Comparison of ENCODE assay signal across 11 cellular contexts in the genomic region with DNA sequence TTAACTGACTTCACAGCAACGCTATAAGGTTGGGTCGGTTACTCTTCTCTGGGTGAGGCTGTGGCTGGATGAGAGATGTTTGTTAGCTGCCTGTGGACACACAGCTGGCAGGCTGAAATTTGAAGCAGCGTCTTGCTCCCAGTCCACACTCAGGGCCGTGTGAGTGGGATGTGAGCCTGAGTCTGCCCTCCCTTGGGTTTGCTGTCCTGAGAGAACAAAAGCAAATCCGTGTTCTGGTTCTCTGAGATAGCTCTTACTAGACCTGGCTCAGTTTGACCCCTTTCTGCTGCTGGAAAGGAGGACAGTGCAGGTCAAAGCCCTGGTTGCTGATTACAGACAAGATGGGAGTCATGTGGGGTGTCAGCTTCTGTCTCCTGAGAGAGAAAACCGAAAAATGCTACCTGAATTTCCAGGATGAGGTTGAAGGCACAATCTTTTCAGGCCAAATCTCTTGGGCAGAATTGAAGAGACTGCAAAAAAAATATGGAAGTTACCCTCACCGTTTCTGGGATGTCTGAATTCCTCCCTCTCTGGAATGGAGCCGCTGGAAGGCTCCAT.
A peak's percentile ranks its signal among the peaks of the same experiment; 100 is the strongest.
DNase-seq lines count a peak whose midpoint lies in the region; ATAC-seq and TF ChIP-seq lines count a peak whose summit lies in the region.
"Had no signal": no experiment of that assay in that cellular context is flagged by ENCODE, and none has a peak within 500 bp of the region (broad histone marks: within the 10 kb centered on the region; RNA-seq: fewer than 3 reads in every experiment).

No MANE protein-coding gene starts in this region.

- H2AFZ ChIP-seq in trophoblast cell (ENCODE audit: insufficient read depth, low read length, poor library complexity) = no peak overlapping the region

- no peak overlapping the region for H3K9ac ChIP-seq in trophoblast cell (ENCODE audit: low read length)

- H3K18ac ChIP-seq in trophoblast cell (ENCODE audit: low read length) = peak overlapping the region; percentile 5

- intact Hi-C loops in heart right ventricle (cut with DNase I) (loop anchor here in 7 of 10 donors (5.0 to 10.0 kb wide), 7 partner anchors 130 to 577 kb away; a partner anchor contains a TSS), Right ventricle myocardium inferior (cut with DNase I) (no loop called here), vagina (cut with DNase I) (no loop called here)

- H3K4me3 ChIP-seq in heart right ventricle (no peak overlapping the region), trophoblast cell (ENCODE audit: low read depth, low read length) (no peak overlapping the region), vagina (no peak overlapping the region)
- H3K4me3 ChIP-seq: lung had no signal

- no peak overlapping the region for H3K27ac Mint-ChIP-seq in T-cell
- H3K27ac Mint-ChIP-seq: activated naive CD4-positive, alpha-beta T cell treated with anti-CD3 and anti-CD28 coated beads for 36 hours had no signal

- H3K4me3 Mint-ChIP-seq in T-cell = no peak overlapping the region
- H3K4me3 Mint-ChIP-seq: activated naive CD4-positive, alpha-beta T cell treated with anti-CD3 and anti-CD28 coated beads for 36 hours had no signal

- peaks cover 37% of the 10 kb centered on the region for H3K79me1 ChIP-seq in trophoblast cell (ENCODE audit: low read length)

- TF ChIP-seq CTCF in heart right ventricle (IDR thresholded peaks at IDR 0.05) (no peak), vagina (IDR thresholded peaks at IDR 0.05) (no peak)

- no peaks in the 10 kb centered on the region for H3K27me3 Mint-ChIP-seq in T-cell

- peaks cover 0 to 4% (median 0%) of the 10 kb centered on the region in 3 donors for H3K9me3 Mint-ChIP-seq in T-cell
- H3K9me3 Mint-ChIP-seq: activated naive CD4-positive, alpha-beta T cell treated with anti-CD3 and anti-CD28 coated beads for 36 hours had no signal

- H3K27ac ChIP-seq in heart right ventricle (peak overlapping the region; percentile 19 to 73 (median 61)), layer of hippocampus (ENCODE audit: low read depth, low read length) (peak overlapping the region; percentile 27), trophoblast cell (ENCODE audit: low read depth, low read length) (peak overlapping the region; percentile 83), vagina (peak overlapping the region; percentile 79)

- H4K12ac ChIP-seq in trophoblast cell (ENCODE audit: low read depth, low read length) = no peak overlapping the region

- H3K4me2 ChIP-seq in trophoblast cell (ENCODE audit: low read length) = no peak overlapping the region

- no peak for TF ChIP-seq POLR2A in vagina (IDR thresholded peaks at IDR 0.05)

- peak overlapping the region; percentile 9 for H2BK5ac ChIP-seq in trophoblast cell (ENCODE audit: low read depth, low read length, poor library complexity)

- H3K36me3 ChIP-seq in heart right ventricle (no peaks in the 10 kb centered on the region), trophoblast cell (ENCODE audit: control insufficient read depth in 1 of 2, insufficient read depth in 2 of 2, low read length in 2 of 2) (peaks cover 0 to 4% of the 10 kb centered on the region in 2 experiments), vagina (no peaks in the 10 kb centered on the region)

- peak overlapping the region; percentile 92 for H2BK120ac ChIP-seq in trophoblast cell (ENCODE audit: insufficient read depth, low read length, poor library complexity)

- H3K4me1 Mint-ChIP-seq in T-cell = peaks cover 22 to 28% (median 27%) of the 10 kb centered on the region in 3 donors

- no peaks in the 10 kb centered on the region for H3K27me3 ChIP-seq in heart right ventricle
- no peaks in the 10 kb centered on the region for H3K27me3 ChIP-seq in layer of hippocampus (ENCODE audit: control insufficient read depth, insufficient read depth, low read length)
- H3K27me3 ChIP-seq in trophoblast cell (ENCODE audit: insufficient read depth, low read length) = no peaks in the 10 kb centered on the region
- no peaks in the 10 kb centered on the region for H3K27me3 ChIP-seq in vagina

- no peak overlapping the region for H3K23ac ChIP-seq in trophoblast cell (ENCODE audit: low read length)

- ATAC-seq in heart right ventricle (no peak), Right ventricle myocardium inferior (no peak), T-cell (replicated peaks in 1 of 4) (no peak)

- peak overlapping the region; percentile 1 for H3K4ac ChIP-seq in trophoblast cell (ENCODE audit: low read depth, low read length)

- peak overlapping the region; percentile 11 for H2AK5ac ChIP-seq in trophoblast cell (ENCODE audit: low read length)

- POLR2A ChIA-PET in T-cell (lab: Charles Lee) = interaction anchor here in 1 of 2 donors (0.6 kb wide), 1 partner anchor 256 kb away, joined by 3 read pairs; no protein-coding TSS in a partner anchor

- H3K4me1 ChIP-seq in heart right ventricle (peaks cover 0 to 85% (median 59%) of the 10 kb centered on the region in 9 donors), trophoblast cell (ENCODE audit: control insufficient read depth in 1 of 2, insufficient read depth in 2 of 2, low read length in 2 of 2) (peaks cover 30 to 33% of the 10 kb centered on the region in 2 experiments), vagina (peaks cover 90% of the 10 kb centered on the region)

- CTCF ChIA-PET in T-cell (lab: Charles Lee) = no interaction called here

- DNase-seq in heart right ventricle (no peak), Right ventricle myocardium inferior (ENCODE audit: missing footprints) (no peak), trophoblast cell (no peak), vagina (ENCODE audit: extremely low spot score in 2 of 2) (peak; percentile 77 to 81), T-cell (no peak), NCI-H526 treated with DMSO at 0.1 percent for 48 hours (lab: John Stamatoyannopoulos, UW) (no peak), DMS 273 (lab: John Stamatoyannopoulos, UW; ENCODE audit: unreplicated experiment) (no peak)
- DNase-seq: activated naive CD4-positive, alpha-beta T cell treated with anti-CD3 and anti-CD28 coated beads for 36 hours; T-helper 2 cell had no signal

- H3K14ac ChIP-seq in trophoblast cell (ENCODE audit: low read length) = peak overlapping the region; percentile 12

- H3K9me3 ChIP-seq in heart right ventricle = peaks cover 0 to 5% (median 0%) of the 10 kb centered on the region in 11 donors
- H3K9me3 ChIP-seq in trophoblast cell (ENCODE audit: insufficient read depth, low read depth, low read length) = no peaks in the 10 kb centered on the region
- H3K9me3 ChIP-seq in vagina = no peaks in the 10 kb centered on the region

- H4K91ac ChIP-seq in trophoblast cell (ENCODE audit: low read depth, low read length) = peak overlapping the region; percentile 87

- no peaks in the 10 kb centered on the region for H3K36me3 Mint-ChIP-seq in T-cell

- H3K79me2 ChIP-seq in trophoblast cell (ENCODE audit: control insufficient read depth, insufficient read depth, low read length, poor library complexity) = peaks cover 7% of the 10 kb centered on the region

- H4K8ac ChIP-seq in trophoblast cell (ENCODE audit: low read depth, low read length) = peak overlapping the region; percentile 7

- H2BK12ac ChIP-seq in trophoblast cell (ENCODE audit: low read length) = peak overlapping the region; percentile 38

- WGBS in heart right ventricle, 2 donors = 71% methylated on average over 8 of the region's 8 CpGs
- no CpG with 5 or more reads among the region's 8 CpGs for WGBS in trophoblast cell (ENCODE audit: extremely low coverage, insufficient coverage, insufficient read length)

Comparison
In these comparisons a context has a peak if more than half of its experiments do, and no peak if none do; other contexts are left out.
1. intact Hi-C loops: an anchor here in heart right ventricle (5.0 to 10.0 kb wide); none called in Right ventricle myocardium inferior and vagina.
2. DNase-seq: peak in vagina (2 of 2); none in heart right ventricle (0 of 2), Right ventricle myocardium inferior (single experiment), trophoblast cell (0 of 2), T-cell (0 of 34), NCI-H526 treated with DMSO at 0.1 percent for 48 hours (single experiment) and DMS 273 (single experiment).
3. H3K27ac ChIP-seq: peak in every context shown above with its lines; median percentile 83 in trophoblast cell; 79 in vagina; 61 in heart right ventricle; 27 in layer of hippocampus.